In the genomic region with DNA sequence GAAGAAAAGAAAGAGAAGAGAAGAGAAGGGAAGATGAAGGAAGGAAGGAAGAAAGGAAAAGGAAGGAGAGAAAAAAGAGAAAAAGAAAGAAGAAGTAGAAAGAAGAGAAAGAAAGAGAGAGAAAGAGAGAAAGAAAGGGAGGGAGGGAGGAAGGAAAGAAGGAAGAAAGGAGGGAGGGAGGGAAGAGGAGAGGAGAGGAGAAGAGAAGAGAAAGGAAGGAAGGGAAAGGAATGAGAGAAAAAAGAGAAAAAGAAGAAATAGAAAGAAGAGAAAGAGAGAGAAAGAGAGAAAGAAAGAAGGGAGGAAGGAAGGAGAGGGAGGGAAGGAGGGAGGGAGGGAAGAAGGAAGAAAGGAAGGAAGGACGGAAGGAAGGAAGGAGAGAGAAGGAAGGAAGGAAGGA, we compare ENCODE assay signal across 24 cellular contexts.
"Had no signal": no experiment of that assay in that cellular context is flagged by ENCODE, and none has a peak within 500 bp of the region (broad histone marks: within the 10 kb centered on the region; RNA-seq: fewer than 3 reads in every experiment).

No MANE protein-coding gene starts in this region.

- ATAC-seq: effector memory CD8-positive, alpha-beta T cell; foreskin keratinocyte; gastroesophageal sphincter; heart left ventricle; left colon; left lung; left ventricle myocardium superior; lower lobe of right lung; mucosa of descending colon had no signal

- H3K27ac ChIP-seq: colonic mucosa, esophagus muscularis mucosa, foreskin keratinocyte, gastroesophageal sphincter, heart left ventricle, hepatocyte, left lung, lower lobe of right lung had no signal

- H3K9me3 ChIP-seq: colonic mucosa, esophagus muscularis mucosa, gastroesophageal sphincter, heart left ventricle, left lung, lower lobe of right lung, mucosa of descending colon had no signal

- H3K36me3 Mint-ChIP-seq: immature natural killer cell, mesothelial cell of epicardium, naive B cell had no signal

- H3K4me1 ChIP-seq: colonic mucosa, esophagus muscularis mucosa, foreskin keratinocyte, gastroesophageal sphincter, heart left ventricle, left lung, lower lobe of right lung had no signal

- H3K4me3 ChIP-seq: colonic mucosa, esophagus muscularis mucosa, gastroesophageal sphincter, heart left ventricle, hepatocyte, left lung, lower lobe of right lung, mucosa of descending colon had no signal

- H3K36me3 ChIP-seq: colonic mucosa, esophagus muscularis mucosa, gastroesophageal sphincter, heart left ventricle, left lung, lower lobe of right lung had no signal

- DNase-seq: colonic mucosa; cortex of kidney; effector CD8-positive, alpha-beta T cell; effector memory CD8-positive, alpha-beta T cell; endodermal cell; foreskin keratinocyte; heart left ventricle; hypothalamus; immature natural killer cell; islet precursor cell; kidney; kidney glomerular epithelial cell; left colon; left lung; left ventricle myocardium superior; lower lobe of right lung; mesenchymal stem cell; mucosa of descending colon; naive B cell had no signal

- H3K27me3 Mint-ChIP-seq: dendritic cell treated with granulocyte-macrophage colony-stimulating factor and Interleukin-4, amounts not matched to agents 40 ng/mL and 50 ng/mL, for 4 days; effector memory CD8-positive, alpha-beta T cell had no signal

- H3K27ac Mint-ChIP-seq: dendritic cell treated with granulocyte-macrophage colony-stimulating factor and Interleukin-4, amounts not matched to agents 40 ng/mL and 50 ng/mL, for 4 days; effector memory CD8-positive, alpha-beta T cell; endodermal cell; immature natural killer cell; mesothelial cell of epicardium; naive B cell had no signal

- H3K4me3 Mint-ChIP-seq: dendritic cell treated with granulocyte-macrophage colony-stimulating factor and Interleukin-4, amounts not matched to agents 40 ng/mL and 50 ng/mL, for 4 days; effector memory CD8-positive, alpha-beta T cell; endodermal cell; immature natural killer cell; mesothelial cell of epicardium; naive B cell had no signal

- H3K9me3 Mint-ChIP-seq: effector memory CD8-positive, alpha-beta T cell; endodermal cell; mesothelial cell of epicardium had no signal

- H3K4me1 Mint-ChIP-seq: endodermal cell, immature natural killer cell, mesothelial cell of epicardium, naive B cell had no signal
